14 cellular contexts compared by ENCODE assay signal in genomic region chr9:94553029-94553938, GRCh38. TPM values are rescaled to one million over a fixed set of nuclear protein-coding genes. Genes with fewer than 3 reads are reported as not detected.
DNase-seq lines count a peak whose midpoint lies in the region; ATAC-seq, FAIRE-seq and TF ChIP-seq lines count a peak whose summit lies in the region.
"Had no signal": no experiment of that assay in that cellular context is flagged by ENCODE, and none has a peak within 500 bp of the region (broad histone marks: within the 10 kb centered on the region; RNA-seq: fewer than 3 reads in every experiment).

No MANE protein-coding gene starts in this region.

- WGBS in suprapubic skin = 92% methylated on average over 24 of the region's 29 CpGs

- H3K4me3 Mint-ChIP-seq in WTC11 = no peak overlapping the region
- no peak overlapping the region for H3K4me3 Mint-ChIP-seq in activated CD8-positive, alpha-beta T cell treated with anti-CD3 and anti-CD28 coated beads, Interleukin-2, amount 10 ng/mL, durations not matched to agents 7 days and 5 days
- H3K4me3 Mint-ChIP-seq: effector memory CD8-positive, alpha-beta T cell; naive thymus-derived CD4-positive, alpha-beta T cell; stimulated activated naive B cell treated with anti-CD40 and anti-IgM and Interleukin-4, amounts not matched to agents 10 μg/mL and 1 μg/mL and 100 μg/mL, for 72 hours; T-cell had no signal

- H3K4me1 ChIP-seq in mucosa of rectum (ENCODE audit: control insufficient read depth in 2 of 2, insufficient read depth in 2 of 2, low read length in 2 of 2) (peaks cover 4 to 6% of the 10 kb centered on the region in 2 donors), suprapubic skin (no peaks in the 10 kb centered on the region)

- H3K36me3 ChIP-seq in mucosa of rectum (ENCODE audit: control insufficient read depth in 2 of 2, insufficient read depth in 2 of 2, low read length in 2 of 2) (no peaks in the 10 kb centered on the region), suprapubic skin (no peaks in the 10 kb centered on the region)

- TF ChIP-seq EP300 in suprapubic skin (IDR thresholded peaks at IDR 0.05) = no peak

- H3K9ac ChIP-seq in mucosa of rectum (ENCODE audit: low read depth in 1 of 2, low read length in 2 of 2) = peak overlapping the region; percentile 24 to 66

- H3K27me3 Mint-ChIP-seq in WTC11 (ENCODE audit: low read depth) = peaks cover 3% of the 10 kb centered on the region; the same call in 1 of the 2 replicates
- peaks cover 24% of the 10 kb centered on the region for H3K27me3 Mint-ChIP-seq in activated CD8-positive, alpha-beta T cell treated with anti-CD3 and anti-CD28 coated beads, Interleukin-2, amount 10 ng/mL, durations not matched to agents 7 days and 5 days (ENCODE audit: low read depth)

- ATAC-seq in WTC11 (peak; percentile 6; the same call in 1 of the 2 replicates), HG02970 (IDR thresholded peaks at IDR 0.05; ENCODE audit: low FRiP score, unreplicated experiment) (no peak)
- ATAC-seq in activated CD8-positive, alpha-beta T cell treated with anti-CD3 and anti-CD28 coated beads, Interleukin-2, amount 10 ng/mL, durations not matched to agents 7 days and 5 days = no peak

- TF ChIP-seq CTCF in D721Med (IDR thresholded peaks at IDR 0.05; ENCODE audit: insufficient read depth, missing control alignments) = peak; percentile 3
- peak; percentile 38 for TF ChIP-seq CTCF in LNCaP clone FGC (IDR thresholded peaks at IDR 0.05; ENCODE audit: control insufficient read depth, extremely low read depth, insufficient read depth)
- TF ChIP-seq CTCF in WTC11 (IDR thresholded peaks at IDR 0.05) = no peak
- no peak for TF ChIP-seq CTCF in suprapubic skin (IDR thresholded peaks at IDR 0.05)

- TF ChIP-seq POLR2A in suprapubic skin (IDR thresholded peaks at IDR 0.05) = no peak

- peak overlapping the region; percentile 60 for H3K4me3 ChIP-seq in LNCaP clone FGC (ENCODE audit: low read depth, low read length)
- peak overlapping the region; percentile 73 to 77 for H3K4me3 ChIP-seq in mucosa of rectum (ENCODE audit: low read length in 2 of 2)
- H3K4me3 ChIP-seq in suprapubic skin = no peak overlapping the region

- peaks cover 21% of the 10 kb centered on the region for H3K36me3 Mint-ChIP-seq in WTC11
- H3K36me3 Mint-ChIP-seq in activated CD8-positive, alpha-beta T cell treated with anti-CD3 and anti-CD28 coated beads, Interleukin-2, amount 10 ng/mL, durations not matched to agents 7 days and 5 days (ENCODE audit: low read depth) = no peaks in the 10 kb centered on the region
- H3K36me3 Mint-ChIP-seq: naive thymus-derived CD4-positive, alpha-beta T cell; stimulated activated naive B cell treated with anti-CD40 and anti-IgM and Interleukin-4, amounts not matched to agents 10 μg/mL and 1 μg/mL and 100 μg/mL, for 72 hours; T-cell had no signal

- H3K27me3 ChIP-seq in mucosa of rectum (ENCODE audit: control insufficient read depth in 2 of 2, insufficient read depth in 2 of 2, low read length in 2 of 2) (peaks cover 0 to under 1% of the 10 kb centered on the region in 2 donors), suprapubic skin (peaks cover 4% of the 10 kb centered on the region)

- H3K9me3 ChIP-seq in mucosa of rectum (ENCODE audit: control insufficient read depth in 2 of 2, low read length in 2 of 2) (no peaks in the 10 kb centered on the region), suprapubic skin (no peaks in the 10 kb centered on the region)

- CTCF ChIA-PET in WTC11 (lab: Charles Lee) = interaction anchor here (1.1 to 3.0 kb wide), 5 partner anchors 18 to 575 kb away, joined by 3 to 25 read pairs (median 4); no protein-coding TSS in a partner anchor
- CTCF ChIA-PET in activated CD8-positive, alpha-beta T cell treated with anti-CD3 and anti-CD28 coated beads, Interleukin-2, amount 10 ng/mL, durations not matched to agents 7 days and 5 days (lab: Charles Lee) = no interaction called here

- H3K9me3 Mint-ChIP-seq in WTC11 = peaks cover 19% of the 10 kb centered on the region
- H3K9me3 Mint-ChIP-seq in activated CD8-positive, alpha-beta T cell treated with anti-CD3 and anti-CD28 coated beads, Interleukin-2, amount 10 ng/mL, durations not matched to agents 7 days and 5 days (ENCODE audit: insufficient read depth) = no peaks in the 10 kb centered on the region
- H3K9me3 Mint-ChIP-seq: effector memory CD8-positive, alpha-beta T cell; stimulated activated naive B cell treated with anti-CD40 and anti-IgM and Interleukin-4, amounts not matched to agents 10 μg/mL and 1 μg/mL and 100 μg/mL, for 72 hours; T-cell had no signal

- FAIRE-seq in D721Med (lab: Jason Lieb, UNC) (no peak), frontal cortex (lab: Jason Lieb, UNC) (no peak)

- no peak overlapping the region for H3K27ac Mint-ChIP-seq in WTC11
- no peak overlapping the region for H3K27ac Mint-ChIP-seq in activated CD8-positive, alpha-beta T cell treated with anti-CD3 and anti-CD28 coated beads, Interleukin-2, amount 10 ng/mL, durations not matched to agents 7 days and 5 days
- H3K27ac Mint-ChIP-seq: effector memory CD8-positive, alpha-beta T cell; naive thymus-derived CD4-positive, alpha-beta T cell; stimulated activated naive B cell treated with anti-CD40 and anti-IgM and Interleukin-4, amounts not matched to agents 10 μg/mL and 1 μg/mL and 100 μg/mL, for 72 hours; T-cell had no signal

- H3K4me1 Mint-ChIP-seq in WTC11 = peaks cover 15% of the 10 kb centered on the region
- H3K4me1 Mint-ChIP-seq in activated CD8-positive, alpha-beta T cell treated with anti-CD3 and anti-CD28 coated beads, Interleukin-2, amount 10 ng/mL, durations not matched to agents 7 days and 5 days (ENCODE audit: low read depth) = no peaks in the 10 kb centered on the region
- H3K4me1 Mint-ChIP-seq: naive thymus-derived CD4-positive, alpha-beta T cell; stimulated activated naive B cell treated with anti-CD40 and anti-IgM and Interleukin-4, amounts not matched to agents 10 μg/mL and 1 μg/mL and 100 μg/mL, for 72 hours; T-cell had no signal

- peak overlapping the region; percentile 67 to 87 for H3K27ac ChIP-seq in mucosa of rectum (ENCODE audit: low read depth in 2 of 2, low read length in 2 of 2)
- H3K27ac ChIP-seq in suprapubic skin = no peak overlapping the region

- POLR2A ChIA-PET in WTC11 (lab: Charles Lee) = no interaction called here
- POLR2A ChIA-PET in activated CD8-positive, alpha-beta T cell treated with anti-CD3 and anti-CD28 coated beads, Interleukin-2, amount 10 ng/mL, durations not matched to agents 7 days and 5 days (lab: Charles Lee) = no interaction called here

- DNase-seq in D721Med (ENCODE audit: insufficient read length, low spot score) (no peak), LNCaP clone FGC (ENCODE audit: low read depth) (no peak), WTC11 (ENCODE audit: low spot score) (peak; percentile 17), frontal cortex (ENCODE audit: low spot score in 2 of 2) (no peak), suprapubic skin (ENCODE audit: low spot score in 2 of 2) (no peak)
- DNase-seq in activated CD8-positive, alpha-beta T cell treated with anti-CD3 and anti-CD28 coated beads, Interleukin-2, amount 10 ng/mL, durations not matched to agents 7 days and 5 days = no peak
- DNase-seq: COR-L47; effector memory CD8-positive, alpha-beta T cell; naive thymus-derived CD4-positive, alpha-beta T cell; NCI-H446; stimulated activated naive B cell treated with anti-CD40 and anti-IgM and Interleukin-4, amounts not matched to agents 10 μg/mL and 1 μg/mL and 100 μg/mL, for 72 hours; T-cell had no signal

TF ChIP-seq in WTC11, 78 proteins besides CTCF, POLR2A, EP300 and RAD21 (continues in another document):
- no peak for TF ChIP-seq ZMAT4 (CRISPR knock-in tag; IDR thresholded peaks at IDR 0.05)
- TF ChIP-seq NFE2L1 (CRISPR knock-in tag; IDR thresholded peaks at IDR 0.05) = no peak
- no peak for TF ChIP-seq NFATC4 (CRISPR knock-in tag; IDR thresholded peaks at IDR 0.05)
- no peak for TF ChIP-seq SP1 (CRISPR knock-in tag; conservative IDR thresholded peaks at IDR 0.05)
- no peak for TF ChIP-seq RORB (CRISPR knock-in tag; IDR thresholded peaks at IDR 0.05)
- no peak for TF ChIP-seq CREB1 (CRISPR knock-in tag; IDR thresholded peaks at IDR 0.05)
- no peak for TF ChIP-seq STAT6 (CRISPR knock-in tag; conservative IDR thresholded peaks at IDR 0.05; ENCODE audit: low read depth)

RNA-seq across cellular contexts. Expression of gene PCAT7, which starts 1.6 kb away (rescaled TPM):
- total RNA-seq in WTC11 (2021) (6.5 to 7.4 TPM (median 7.4 TPM) in 3 replicates), frontal cortex (not detected), suprapubic skin (under 1 TPM in 1 of 4 donors, not detected in 3; 0.87 TPM)
- total RNA-seq in activated CD8-positive, alpha-beta T cell treated with anti-CD3 and anti-CD28 coated beads, Interleukin-2, amount 10 ng/mL, durations not matched to agents 7 days and 5 days = not detected
- total RNA-seq: T-cell had no signal

RNA-seq across cellular contexts. Expression of gene FBP2, which starts 40.3 kb away (rescaled TPM):
- total RNA-seq in WTC11 (2021) (not detected in 3 replicates), frontal cortex (not detected), suprapubic skin (not detected)
- total RNA-seq in activated CD8-positive, alpha-beta T cell treated with anti-CD3 and anti-CD28 coated beads, Interleukin-2, amount 10 ng/mL, durations not matched to agents 7 days and 5 days = not detected
- total RNA-seq: naive thymus-derived CD4-positive, alpha-beta T cell; T-cell had no signal

Comparison
In these comparisons a context has a peak if more than half of its experiments do, and no peak if none do; other contexts are left out.
1. CTCF ChIP-seq: peak in D721Med (single experiment) and LNCaP clone FGC (single experiment); none in WTC11 (single experiment) and suprapubic skin (0 of 2).